Comparison of ENCODE assay signal across 18 cellular contexts in the genomic region with DNA sequence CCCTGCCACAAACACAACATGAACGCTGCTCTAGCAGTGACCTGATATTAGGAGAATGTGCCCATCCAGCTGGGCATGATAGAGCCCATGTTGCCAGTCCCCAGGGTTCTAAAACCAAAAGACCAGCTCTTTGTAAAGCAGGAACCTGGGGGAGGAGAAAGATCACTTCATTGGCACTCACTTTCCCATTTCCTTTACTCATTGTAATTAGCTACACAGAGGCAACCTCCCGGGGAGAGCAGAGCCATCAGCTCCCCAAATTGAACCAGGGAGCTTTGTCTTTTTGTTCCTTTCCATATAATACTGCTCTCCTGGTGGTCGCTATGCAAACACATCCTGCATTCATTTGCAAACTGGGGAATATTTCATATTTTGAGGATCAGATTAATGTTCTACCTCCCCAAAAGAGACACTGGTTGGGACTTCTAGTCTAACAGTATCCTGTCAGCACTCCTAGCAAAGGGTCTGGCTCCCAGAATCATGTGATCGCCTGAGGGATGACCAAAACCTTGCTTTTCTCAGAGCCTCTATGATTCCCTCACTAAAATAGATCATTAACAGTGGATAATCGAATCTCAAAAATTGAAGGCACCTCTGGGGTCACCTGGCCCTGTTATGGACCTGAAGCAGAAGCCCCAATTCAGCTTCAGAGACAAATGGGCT.
"Had no signal": no experiment of that assay in that cellular context is flagged by ENCODE, and none has a peak within 500 bp of the region (broad histone marks: within the 10 kb centered on the region; RNA-seq: fewer than 3 reads in every experiment).

No MANE protein-coding gene starts in this region.

- H3K9me3 ChIP-seq: body of pancreas, sigmoid colon, stomach, upper lobe of left lung had no signal

- H3K79me2 ChIP-seq: hepatocyte had no signal

- H3K4me2 ChIP-seq: hepatocyte had no signal

- H2AFZ ChIP-seq: hepatocyte had no signal

- H3K27me3 ChIP-seq: body of pancreas, hepatocyte had no signal

- ATAC-seq: activated CD8-positive, alpha-beta T cell treated with anti-CD3 and anti-CD28 coated beads, Interleukin-2, amount 10 ng/mL, durations not matched to agents 7 days and 5 days; body of pancreas; left ventricle myocardium superior; naive thymus-derived CD8-positive, alpha-beta T cell; stimulated activated effector memory CD8-positive, alpha-beta T cell treated with anti-CD3 and anti-CD28 coated beads, Interleukin-12 subunit alpha, Interleukin-12 subunit beta, amount 100 ng/mL, for 72 hours had no signal

- H3K27ac ChIP-seq: body of pancreas, dorsolateral prefrontal cortex, epithelial cell of prostate, sigmoid colon, stomach, upper lobe of left lung had no signal

- H3K4me1 ChIP-seq: body of pancreas, sigmoid colon, stomach, upper lobe of left lung had no signal

- H3K4me3 ChIP-seq: body of pancreas, dorsolateral prefrontal cortex, hepatocyte, sigmoid colon, stomach, upper lobe of left lung had no signal

- H3K36me3 ChIP-seq: sigmoid colon, stomach, upper lobe of left lung had no signal

- DNase-seq: activated B cell treated with CpG ODN at 0.5 μM for 24 hours; activated CD4-positive, alpha-beta T cell treated with anti-CD3 and anti-CD28 coated beads for 4 hours; activated CD8-positive, alpha-beta T cell treated with anti-CD3 and anti-CD28 coated beads, Interleukin-2, amount 10 ng/mL, durations not matched to agents 7 days and 5 days; activated naive CD4-positive, alpha-beta T cell treated with Interleukin-2 at 50 U/mL for 16 hours; activated T-cell treated with anti-CD3 and anti-CD28 coated beads, Interleukin-2, amount 50 U/mL, for 24 hours; body of pancreas; dorsolateral prefrontal cortex; foreskin fibroblast; left ventricle myocardium superior; naive thymus-derived CD8-positive, alpha-beta T cell; nucleus accumbens; stimulated activated CD4-positive, alpha-beta T cell treated with anti-CD3 and anti-CD28 coated beads, Interleukin-4, amount 100 ng/mL, for 24 hours; stomach; upper lobe of left lung had no signal
